9 cellular contexts compared by ENCODE assay signal in genomic region chr1:78045600-78045849, GRCh38. TPM values are rescaled to one million over a fixed set of nuclear protein-coding genes. Genes with fewer than 3 reads are reported as not detected.
DNase-seq lines count a peak whose midpoint lies in the region; ATAC-seq and TF ChIP-seq lines count a peak whose summit lies in the region.
"Had no signal": no experiment of that assay in that cellular context is flagged by ENCODE, and none has a peak within 500 bp of the region (broad histone marks: within the 10 kb centered on the region; RNA-seq: fewer than 3 reads in every experiment).

No MANE protein-coding gene starts in this region.

- H4K5ac ChIP-seq in IMR-90 (ENCODE audit: low read depth, low read length): no peak overlapping the region

- H3K4ac ChIP-seq in IMR-90 (ENCODE audit: low read depth, low read length): no peak overlapping the region

- no peak overlapping the region for H4K91ac ChIP-seq in IMR-90 (ENCODE audit: insufficient read depth, low read depth, low read length)

- H2BK120ac ChIP-seq in IMR-90 (ENCODE audit: low read depth, low read length): no peak overlapping the region

- no peak overlapping the region for H3K14ac ChIP-seq in IMR-90 (replicated peaks; ENCODE audit: low read depth, low read length)

- no TSS peak for BruUV-seq in IMR-90 (replicated peaks; lab: Mats Ljungman, UMichigan)

- H3K9me1 ChIP-seq in IMR-90 (ENCODE audit: insufficient read depth, low read length): no peaks in the 10 kb centered on the region

- peaks cover 75% of the 10 kb centered on the region for H3K27me3 Mint-ChIP-seq in nephron (ENCODE audit: low read depth)

- CTCF ChIA-PET in AG04449 (lab: Yijun Ruan, JAX) (no interaction called here), IMR-90 (lab: Yijun Ruan, JAX) (no interaction called here)

- dilution Hi-C loops in IMR-90 (cut with HindIII; ENCODE audit: low sequenced_read_pairs, unreplicated experiment): no loop called here

- no peak overlapping the region for H3K56ac ChIP-seq in IMR-90 (ENCODE audit: extremely low read depth, insufficient read depth, low read length)

- DNase-seq in AG04449 (ENCODE audit: low read depth, low spot score) (no peak), IMR-90 (no peak), epithelial cell of esophagus (ENCODE audit: low read depth) (no peak), NCI-H524 treated with DMSO at 0.1 percent for 48 hours (lab: John Stamatoyannopoulos, UW) (no peak), HUDEP-2 (lab: John Stamatoyannopoulos, UW; ENCODE audit: unreplicated experiment in 76 of 76) (no peak), NCI-H510A treated with DMSO at 0.1 percent for 48 hours (lab: John Stamatoyannopoulos, UW) (no peak), G401 (ENCODE audit: low spot score) (no peak)
- DNase-seq: NCI-H187 had no signal

- no peak for ATAC-seq in IMR-90 (ENCODE audit: low read depth)

- H3K9ac ChIP-seq in IMR-90 (ENCODE audit: low read depth, low read length): no peak overlapping the region

- H3K4me3 Mint-ChIP-seq in nephron: peak overlapping the region; percentile 70 to 84 (median 79)

- H3K27me3 ChIP-seq in IMR-90 (ENCODE audit: control insufficient read depth, insufficient read depth, low read length): peaks cover 23% of the 10 kb centered on the region

- H2AFZ ChIP-seq in IMR-90 (replicated peaks; ENCODE audit: low read length, poor library complexity): no peak overlapping the region

- no peak overlapping the region for H4K8ac ChIP-seq in IMR-90 (ENCODE audit: low read depth in 2 of 2, low read length in 2 of 2)

- WGBS in IMR-90 (ENCODE audit: extremely low coverage in 2 of 2, insufficient read length in 1 of 2), 2 experiments: 100% methylated on average over 2 of the region's 14 CpGs; no CpG with 5 or more reads in 1 of the 2 experiments

- H3K9me3 Mint-ChIP-seq in nephron: peaks cover 4% of the 10 kb centered on the region

- TF ChIP-seq RAD21 in IMR-90 (IDR thresholded peaks at IDR 0.05; ENCODE audit: low read length): no peak

- no peak overlapping the region for H3K27ac ChIP-seq in IMR-90 (ENCODE audit: insufficient read depth, low read length)

- no peak overlapping the region for H3K4me2 ChIP-seq in IMR-90 (ENCODE audit: low read depth, low read length)

- TF ChIP-seq POLR2A in IMR-90 (IDR thresholded peaks at IDR 0.05; ENCODE audit: low read depth, low read length): no peak

- H2AK5ac ChIP-seq in IMR-90 (ENCODE audit: low read depth, low read length): no peak overlapping the region

- no peak overlapping the region for H2BK5ac ChIP-seq in IMR-90 (ENCODE audit: low read depth, low read length, poor library complexity, severe bottlenecking)

- H4K20me1 ChIP-seq in IMR-90 (ENCODE audit: insufficient read depth, low read length): no peaks in the 10 kb centered on the region

- no peaks in the 10 kb centered on the region for H3K4me1 ChIP-seq in IMR-90 (ENCODE audit: control insufficient read depth, insufficient read depth, low read length)

- intact Hi-C loops in IMR-90 (cut with micrococcal nuclease): no loop called here

- H3K4me3 ChIP-seq in AG04449 (ENCODE audit: low read depth, low read length) (peak overlapping the region; percentile 59), IMR-90 (ENCODE audit: insufficient read depth, low read depth, low read length) (no peak overlapping the region), epithelial cell of esophagus (ENCODE audit: low read length) (peak overlapping the region; percentile 35)

- 0 out of 2 replicates have a peak, but pooled peaks cover 3% of the 10 kb centered on the region for H3K9me3 ChIP-seq in IMR-90 (ENCODE audit: control insufficient read depth, insufficient read depth, low read length)

- H2BK15ac ChIP-seq in IMR-90 (ENCODE audit: low read depth, low read length): no peak overlapping the region

- in situ Hi-C loops in IMR-90 (cut with MboI; ENCODE audit: low sequenced_read_pairs) (no loop called here), G401 (cut with HindIII; ENCODE audit: low sequenced_read_pairs) (no loop called here)

- no peak overlapping the region for H3K18ac ChIP-seq in IMR-90 (ENCODE audit: low read depth, low read length)

- H3K27ac Mint-ChIP-seq in nephron: peak overlapping the region; percentile 4 to 89 (median 41)

- POLR2A ChIA-PET in AG04449 (lab: Yijun Ruan, JAX): no interaction called here
- POLR2A ChIA-PET in IMR-90 (lab: Charles Lee; ENCODE audit: unreplicated experiment): no interaction called here

- H3K23ac ChIP-seq in IMR-90 (ENCODE audit: low read depth, low read length): no peak overlapping the region

- no peak overlapping the region for H2BK20ac ChIP-seq in IMR-90 (ENCODE audit: low read depth, low read length)

- H3K4me1 Mint-ChIP-seq in nephron: peaks cover 26% of the 10 kb centered on the region

- H3K36me3 Mint-ChIP-seq in nephron (ENCODE audit: low read depth): no peaks in the 10 kb centered on the region

- H3K36me3 ChIP-seq in IMR-90 (ENCODE audit: control insufficient read depth, insufficient read depth, low read length): no peaks in the 10 kb centered on the region

- no peak for TF ChIP-seq CTCF in AG04449 (IDR thresholded peaks at IDR 0.05; ENCODE audit: insufficient read depth, low read length, missing control alignments)
- TF ChIP-seq CTCF in IMR-90 (conservative IDR thresholded peaks at IDR 0.05; ENCODE audit: low read depth, low read length): no peak
- no peak for TF ChIP-seq CTCF in epithelial cell of esophagus (IDR thresholded peaks at IDR 0.05; ENCODE audit: insufficient read depth, low read depth, low read length, missing control alignments)
- TF ChIP-seq CTCF in nephron (IDR thresholded peaks at IDR 0.05; ENCODE audit: unreplicated experiment in 3 of 3): no peak

- peak overlapping the region; percentile 31 for H2AK9ac ChIP-seq in IMR-90 (replicated peaks; ENCODE audit: low read depth, low read length, poor library complexity)

- no peaks in the 10 kb centered on the region for H3K79me1 ChIP-seq in IMR-90 (ENCODE audit: low read depth in 1 of 2, low read length in 2 of 2)

TF ChIP-seq in IMR-90, 13 proteins besides CTCF, POLR2A, EP300 and RAD21:
- TF ChIP-seq FOS (IDR thresholded peaks at IDR 0.05; ENCODE audit: low read depth, low read length) (no peak), RFX5 (IDR thresholded peaks at IDR 0.05; ENCODE audit: low read depth, low read length) (no peak), CEBPB (IDR thresholded peaks at IDR 0.05; ENCODE audit: low read depth, low read length) (no peak), MAFK (IDR thresholded peaks at IDR 0.05; ENCODE audit: low read depth, low read length) (no peak)

RNA-seq across cellular contexts. Expression of gene GIPC2, which starts 0.2 kb away (rescaled TPM):
- 0.18 and 0.28 TPM in 2 replicates for total RNA-seq in IMR-90 (2012; rRNA removed)
- 0.06 and 0.07 TPM in 2 replicates for polyA plus RNA-seq in IMR-90 (2012; rRNA removed)
- 0.01 and 0.04 TPM in 2 replicates for polyA plus RNA-seq in IMR-90 (2012; cell fraction: cytosol; rRNA removed)
- polyA plus RNA-seq in IMR-90 (2012; cell fraction: nucleus; rRNA removed; ENCODE audit: low replicate concordance): not detected in 2 replicates
- total RNA-seq in G401 (2014; rRNA removed; shearing (Covaris generic)): not detected in 2 replicates

RNA-seq across cellular contexts. Expression of gene DNAJB4, which starts 40.8 kb away (rescaled TPM):
- 30.6 and 76.1 TPM in 2 replicates for total RNA-seq in IMR-90 (2012; rRNA removed)
- 24.1 and 31.0 TPM in 2 replicates for polyA plus RNA-seq in IMR-90 (2012; rRNA removed)
- polyA plus RNA-seq in IMR-90 (2012; cell fraction: cytosol; rRNA removed): 4.0 and 4.1 TPM in 2 replicates
- polyA plus RNA-seq in IMR-90 (2012; cell fraction: nucleus; rRNA removed; ENCODE audit: low replicate concordance): 3.2 and 15.4 TPM in 2 replicates
- total RNA-seq in G401 (2014; rRNA removed; shearing (Covaris generic)): 5.2 and 8.2 TPM in 2 replicates
